ENCODE assay signal across 35 cellular contexts in the genomic region with DNA sequence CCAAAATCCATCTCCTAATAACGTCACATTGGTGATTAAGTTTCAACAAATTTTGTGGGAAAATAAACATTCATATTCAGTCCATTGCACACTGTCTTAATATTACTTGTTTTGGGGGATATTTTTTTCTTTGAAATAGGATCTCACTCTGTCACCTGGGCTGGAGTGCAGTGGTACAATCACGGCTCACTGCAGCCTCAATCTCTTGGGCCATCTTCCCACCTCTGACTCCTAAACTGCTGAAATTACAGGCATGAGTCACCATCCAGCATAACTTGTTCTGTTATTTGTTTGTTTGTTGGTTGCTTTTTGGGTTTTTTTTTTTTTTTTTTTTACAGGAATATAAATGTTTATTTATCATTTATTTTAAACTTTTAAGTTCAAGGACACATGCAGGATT.
DNase-seq lines count a peak whose midpoint lies in the region; ATAC-seq and TF ChIP-seq lines count a peak whose summit lies in the region.
"Had no signal": no experiment of that assay in that cellular context is flagged by ENCODE, and none has a peak within 500 bp of the region (broad histone marks: within the 10 kb centered on the region; RNA-seq: fewer than 3 reads in every experiment).

No MANE protein-coding gene starts in this region.

- H2AFZ ChIP-seq in PC-3 (ENCODE audit: low read length) (no peak overlapping the region), PC-9 (no peak overlapping the region)

- H3K4me3 ChIP-seq in LNCaP clone FGC (ENCODE audit: low read depth, low read length) (no peak overlapping the region), PC-3 (ENCODE audit: low read length) (no peak overlapping the region), PC-9 (no peak overlapping the region), epithelial cell of esophagus (ENCODE audit: low read length) (no peak overlapping the region)
- H3K4me3 ChIP-seq: A549; BLaER1; BLaER1 treated with 17β-estradiol and CSF1 and Interleukin-3, amounts not matched to agents 10 nM and 100 nM had no signal

- H3K27ac ChIP-seq in PC-3 (ENCODE audit: low read length) (no peak overlapping the region), PC-9 (no peak overlapping the region)
- H3K27ac ChIP-seq: 22Rv1; A549; BLaER1; BLaER1 treated with 17β-estradiol and CSF1 and Interleukin-3, amounts not matched to agents 10 nM and 100 nM; C4-2B had no signal

- H3K36me3 Mint-ChIP-seq in type B pancreatic cell = no peaks in the 10 kb centered on the region
- H3K36me3 Mint-ChIP-seq: CD14-positive monocyte; CD4-positive, alpha-beta memory T cell; CD4-positive, CD25-positive, alpha-beta regulatory T cell; CD8-positive, alpha-beta memory T cell; CD8-positive, alpha-beta T cell had no signal

- H3K4me3 Mint-ChIP-seq in type B pancreatic cell = no peak overlapping the region
- H3K4me3 Mint-ChIP-seq: B cell; CD14-positive monocyte; CD4-positive, alpha-beta memory T cell; CD4-positive, alpha-beta T cell; CD4-positive, CD25-positive, alpha-beta regulatory T cell; CD8-positive, alpha-beta memory T cell; CD8-positive, alpha-beta T cell had no signal

- H3K79me2 ChIP-seq in PC-3 (ENCODE audit: low read length) (no peaks in the 10 kb centered on the region), PC-9 (ENCODE audit: low read depth) (no peaks in the 10 kb centered on the region)

- no peak for ATAC-seq in PC-3
- ATAC-seq in GM18873 (IDR thresholded peaks at IDR 0.05; ENCODE audit: low FRiP score, unreplicated experiment) = no peak
- ATAC-seq: A549; CD8-positive, alpha-beta T cell had no signal

- H3K27me3 Mint-ChIP-seq in type B pancreatic cell = peaks cover 17% of the 10 kb centered on the region
- H3K27me3 Mint-ChIP-seq: B cell; CD4-positive, alpha-beta memory T cell; CD4-positive, alpha-beta T cell; CD4-positive, CD25-positive, alpha-beta regulatory T cell; CD8-positive, alpha-beta memory T cell had no signal

- DNase-seq in LNCaP clone FGC (ENCODE audit: low read depth) (peak; percentile 0), PC-3 (peak; percentile 23), PC-9 (peak; percentile 53 to 55), epithelial cell of esophagus (ENCODE audit: low read depth) (peak; percentile 35), type B pancreatic cell (ENCODE audit: extremely low spot score, unreplicated experiment) (no peak), NOMO-1 treated with DMSO at 0.1 percent for 48 hours (lab: John Stamatoyannopoulos, UW; ENCODE audit: unreplicated experiment) (no peak), activated T-cell treated with anti-CD3 and anti-CD28 coated beads for 4 hours (no peak)
- DNase-seq: 8988T; ACHN; AML-193; BE2C; C1 segment of cervical spinal cord; Caco-2; Calu3; CD4-positive, alpha-beta memory T cell; CD4-positive, alpha-beta T cell; CD4-positive, CD25-positive, alpha-beta regulatory T cell; CD8-positive, alpha-beta memory T cell; CD8-positive, alpha-beta T cell; COR-L47; DMS 273 treated with DMSO at 0.1 percent for 48 hours; DMS153; DMS53; DMS79; DMS79 treated with DMSO at 0.1 percent for 48 hours; DND-41; EL had no signal

- H3K27me3 ChIP-seq in PC-3 (ENCODE audit: low read length) (no peaks in the 10 kb centered on the region), PC-9 (ENCODE audit: insufficient read depth, low read depth) (no peaks in the 10 kb centered on the region)
- H3K27me3 ChIP-seq: BE2C; BLaER1; BLaER1 treated with 17β-estradiol and CSF1 and Interleukin-3, amounts not matched to agents 10 nM and 100 nM had no signal

- H3K4me1 ChIP-seq in PC-3 (ENCODE audit: insufficient read depth, low read length) = no peaks in the 10 kb centered on the region
- no peaks in the 10 kb centered on the region for H3K4me1 ChIP-seq in PC-9 (replicated peaks; ENCODE audit: insufficient read depth)
- H3K4me1 ChIP-seq: A549, BE2C, BLaER1, Caco-2 had no signal

- BruUV-seq in PC-3 (replicated peaks; lab: Mats Ljungman, UMichigan) (no TSS peak), PC-9 (replicated peaks; lab: Mats Ljungman, UMichigan) (no TSS peak)

- no peak overlapping the region for H3K27ac Mint-ChIP-seq in type B pancreatic cell
- H3K27ac Mint-ChIP-seq: B cell; CD14-positive monocyte; CD4-positive, alpha-beta memory T cell; CD4-positive, alpha-beta T cell; CD4-positive, CD25-positive, alpha-beta regulatory T cell; CD8-positive, alpha-beta memory T cell; CD8-positive, alpha-beta T cell had no signal

- H3K9me3 ChIP-seq in PC-3 (ENCODE audit: low read length) = no peaks in the 10 kb centered on the region
- H3K9me3 ChIP-seq in PC-9 (ENCODE audit: insufficient read depth, low read depth) = no peaks in the 10 kb centered on the region
- H3K9me3 ChIP-seq: A549; BE2C; BLaER1; BLaER1 treated with 17β-estradiol and CSF1 and Interleukin-3, amounts not matched to agents 10 nM and 100 nM; Caco-2 had no signal

- CTCF ChIA-PET in PC-3 (lab: Charles Lee) (no interaction called here), PC-9 (lab: Charles Lee) (no interaction called here)

- no peaks in the 10 kb centered on the region for H3K36me3 ChIP-seq in PC-3 (ENCODE audit: low read depth, low read length)
- H3K36me3 ChIP-seq in PC-9 (ENCODE audit: low read depth) = no peaks in the 10 kb centered on the region
- H3K36me3 ChIP-seq: BE2C; BLaER1; BLaER1 treated with 17β-estradiol and CSF1 and Interleukin-3, amounts not matched to agents 10 nM and 100 nM had no signal

- no peaks in the 10 kb centered on the region for H3K4me1 Mint-ChIP-seq in type B pancreatic cell (ENCODE audit: unreplicated experiment)
- H3K4me1 Mint-ChIP-seq: B cell; CD14-positive monocyte; CD4-positive, alpha-beta memory T cell; CD4-positive, CD25-positive, alpha-beta regulatory T cell; CD8-positive, alpha-beta memory T cell had no signal

- H3K9ac ChIP-seq in PC-3 (ENCODE audit: low read length) = no peak overlapping the region
- H3K9ac ChIP-seq: BLaER1; BLaER1 treated with 17β-estradiol and CSF1 and Interleukin-3, amounts not matched to agents 10 nM and 100 nM had no signal

- POLR2A ChIA-PET in PC-3 (lab: Charles Lee; ENCODE audit: unreplicated experiment) (no interaction called here), PC-9 (lab: Charles Lee; ENCODE audit: unreplicated experiment) (interaction anchor here (0.5 kb wide), 1 partner anchor 93 kb away, joined by 3 read pairs; no protein-coding TSS in a partner anchor)

- no peak for TF ChIP-seq CTCF in LNCaP clone FGC (IDR thresholded peaks at IDR 0.05; ENCODE audit: control insufficient read depth, extremely low read depth, insufficient read depth)
- TF ChIP-seq CTCF in PC-3 (conservative IDR thresholded peaks at IDR 0.05; ENCODE audit: low read depth, low read length) = no peak
- TF ChIP-seq CTCF in PC-9 (conservative IDR thresholded peaks at IDR 0.05) = no peak
- TF ChIP-seq CTCF in epithelial cell of esophagus (IDR thresholded peaks at IDR 0.05; ENCODE audit: insufficient read depth, low read depth, low read length, missing control alignments) = no peak
- TF ChIP-seq CTCF in type B pancreatic cell (conservative IDR thresholded peaks at IDR 0.05) = no peak

- no peak overlapping the region for H3K4me2 ChIP-seq in PC-3 (ENCODE audit: low read length)
- H3K4me2 ChIP-seq in PC-9 = no peak overlapping the region
- H3K4me2 ChIP-seq: A549; BLaER1; BLaER1 treated with 17β-estradiol and CSF1 and Interleukin-3, amounts not matched to agents 10 nM and 100 nM had no signal

- H3K9me2 ChIP-seq in PC-3 (replicated peaks; ENCODE audit: low read length) (no peaks in the 10 kb centered on the region), PC-9 (ENCODE audit: insufficient read depth) (no peaks in the 10 kb centered on the region)

- no peaks in the 10 kb centered on the region for H4K20me1 ChIP-seq in PC-3 (ENCODE audit: low read length)
- no peaks in the 10 kb centered on the region for H4K20me1 ChIP-seq in PC-9 (ENCODE audit: insufficient read depth)
- H4K20me1 ChIP-seq: BLaER1; BLaER1 treated with 17β-estradiol and CSF1 and Interleukin-3, amounts not matched to agents 10 nM and 100 nM had no signal

- no peaks in the 10 kb centered on the region for H3F3A ChIP-seq in PC-3 (ENCODE audit: low read length, unreplicated experiment)
- H3F3A ChIP-seq in PC-9 (ENCODE audit: insufficient read depth, low read depth) = no peaks in the 10 kb centered on the region

- H3K9me3 Mint-ChIP-seq in type B pancreatic cell = no peaks in the 10 kb centered on the region

- intact Hi-C loops in PC-3 (cut with micrococcal nuclease) = no loop called here
- intact Hi-C loops in PC-9 (cut with micrococcal nuclease; ENCODE audit: unreplicated experiment) = no loop called here

Comparison
In these comparisons a context has a peak if more than half of its experiments do, and no peak if none do; other contexts are left out.
1. DNase-seq: peak in LNCaP clone FGC (single experiment), PC-3 (single experiment), PC-9 (2 of 2) and epithelial cell of esophagus (single experiment); none in type B pancreatic cell (single experiment), NOMO-1 treated with DMSO at 0.1 percent for 48 hours (single experiment) and activated T-cell treated with anti-CD3 and anti-CD28 coated beads for 4 hours (single experiment).